13 cellular contexts compared by ENCODE assay signal in the genomic region with DNA sequence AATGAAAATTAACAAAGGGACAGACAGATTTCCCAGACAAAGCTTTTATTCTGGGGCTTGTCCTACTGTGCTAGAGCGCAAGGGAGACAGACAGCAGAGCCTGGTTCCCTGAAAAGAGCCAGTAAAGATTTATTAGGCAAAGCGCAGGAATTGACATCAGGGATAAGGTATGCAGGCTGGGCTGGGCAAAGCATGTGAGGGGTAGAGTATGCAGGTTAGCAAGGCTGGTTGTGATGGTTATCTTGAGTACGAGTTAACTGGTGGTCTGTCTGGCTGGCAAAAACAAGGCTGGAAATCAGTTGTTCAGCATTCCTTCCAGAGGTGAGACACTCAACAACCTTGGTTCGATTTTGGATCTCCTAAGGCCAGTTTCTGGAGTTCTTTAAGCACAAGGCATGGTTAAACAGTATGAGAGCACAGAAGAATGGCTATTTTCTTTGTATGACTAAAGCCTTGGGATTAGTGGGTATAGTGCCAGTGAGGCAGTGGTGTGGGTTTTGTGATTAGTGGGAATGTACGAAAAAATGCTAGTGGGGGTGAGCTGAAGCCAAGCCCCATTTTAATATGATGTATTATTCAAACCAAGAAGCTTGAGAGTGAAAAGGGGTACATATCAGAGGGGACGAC. TPM values are rescaled to one million over a fixed set of nuclear protein-coding genes. Genes with fewer than 3 reads are reported as not detected.
DNase-seq lines count a peak whose midpoint lies in the region; ATAC-seq and TF ChIP-seq lines count a peak whose summit lies in the region.
"Had no signal": no experiment of that assay in that cellular context is flagged by ENCODE, and none has a peak within 500 bp of the region (broad histone marks: within the 10 kb centered on the region; RNA-seq: fewer than 3 reads in every experiment).

No MANE protein-coding gene starts in this region.

- no peak overlapping the region for H3K4me3 Mint-ChIP-seq in brain

- intact Hi-C loops in upper lobe of right lung (cut with DNase I) = no loop called here

- TF ChIP-seq CTCF in brain (conservative IDR thresholded peaks at IDR 0.05) (no peak), upper lobe of right lung (IDR thresholded peaks at IDR 0.05) (no peak)

- H3K27ac ChIP-seq in HUES64 (ENCODE audit: low read depth, low read length) (peak overlapping the region; percentile 11; the same call in 1 of the 2 replicates), upper lobe of right lung (no peak overlapping the region)
- no peak overlapping the region for H3K27ac ChIP-seq in effector memory CD4-positive, alpha-beta T cell (ENCODE audit: insufficient read depth, low read length, poor library complexity, severe bottlenecking)

- no peak overlapping the region for H3K4me3 ChIP-seq in HUES64 (ENCODE audit: low read length)
- H3K4me3 ChIP-seq in upper lobe of right lung = no peak overlapping the region
- no peak overlapping the region for H3K4me3 ChIP-seq in effector memory CD4-positive, alpha-beta T cell (ENCODE audit: insufficient read depth, low read depth, low read length, poor library complexity, severe bottlenecking)
- H3K4me3 ChIP-seq: heart left ventricle had no signal

- H3K4me1 Mint-ChIP-seq in brain = peaks cover 61% of the 10 kb centered on the region

- H3K27me3 ChIP-seq in HUES64 (ENCODE audit: insufficient read depth, low read length) = no peaks in the 10 kb centered on the region
- no peaks in the 10 kb centered on the region for H3K27me3 ChIP-seq in upper lobe of right lung
- no peaks in the 10 kb centered on the region for H3K27me3 ChIP-seq in effector memory CD4-positive, alpha-beta T cell (replicated peaks; ENCODE audit: control insufficient read depth, insufficient read depth, low read length, poor library complexity, severe bottlenecking)
- H3K27me3 ChIP-seq: heart left ventricle had no signal

- ATAC-seq in upper lobe of right lung = peak; percentile 41
- no peak for ATAC-seq in HG03280 (IDR thresholded peaks at IDR 0.05; ENCODE audit: unreplicated experiment)
- no peak for ATAC-seq in GM21360 (IDR thresholded peaks at IDR 0.05; ENCODE audit: unreplicated experiment)
- ATAC-seq: HepG2 had no signal

- WGBS in HUES64 = 84% methylated on average over 6 of the region's 6 CpGs

- H3K9me3 Mint-ChIP-seq in brain = no peaks in the 10 kb centered on the region

- H3K27me3 Mint-ChIP-seq in brain = peaks cover 3% of the 10 kb centered on the region

- H3K36me3 Mint-ChIP-seq in brain = peaks cover 13% of the 10 kb centered on the region

- no peaks in the 10 kb centered on the region for H3K36me3 ChIP-seq in HUES64 (ENCODE audit: insufficient read depth, low read length)
- no peaks in the 10 kb centered on the region for H3K36me3 ChIP-seq in upper lobe of right lung
- no peaks in the 10 kb centered on the region for H3K36me3 ChIP-seq in effector memory CD4-positive, alpha-beta T cell (ENCODE audit: control insufficient read depth, insufficient read depth, low read length)
- H3K36me3 ChIP-seq: heart left ventricle had no signal

- peak overlapping the region in 4 of 5 experiments; percentile 26 to 83 (median 52) for H3K27ac Mint-ChIP-seq in brain

- H3K4me1 ChIP-seq in HUES64 (ENCODE audit: insufficient read depth, low read length) = peaks cover 25% of the 10 kb centered on the region
- peaks cover 6% of the 10 kb centered on the region for H3K4me1 ChIP-seq in upper lobe of right lung
- no peaks in the 10 kb centered on the region for H3K4me1 ChIP-seq in effector memory CD4-positive, alpha-beta T cell (ENCODE audit: control insufficient read depth, insufficient read depth, low read length, poor library complexity, severe bottlenecking)

- DNase-seq in kidney glomerular epithelial cell (lab: John Stamatoyannopoulos, UW) = peak; percentile 78
- DNase-seq in upper lobe of right lung = no peak
- DNase-seq in effector memory CD4-positive, alpha-beta T cell = no peak
- DNase-seq: heart left ventricle, NCI-H146, NCI-H82 had no signal

- H3K9ac ChIP-seq in HUES64 (ENCODE audit: low read depth, low read length) = 0 out of 2 replicates have a peak overlapping the region, but pooled peaks have one; percentile 2

- H3K9me3 ChIP-seq in HUES64 (ENCODE audit: insufficient read depth, low read depth, low read length) (no peaks in the 10 kb centered on the region), upper lobe of right lung (no peaks in the 10 kb centered on the region)
- no peaks in the 10 kb centered on the region for H3K9me3 ChIP-seq in effector memory CD4-positive, alpha-beta T cell (ENCODE audit: control insufficient read depth, low read length)
- H3K9me3 ChIP-seq: heart left ventricle had no signal

RNA-seq across cellular contexts. Expression of a gene that starts 30.9 kb away (rescaled TPM):
- polyA plus RNA-seq in HUES64 (2013, experiment 1 of 2) = 17.4 TPM
- 17.2 TPM for polyA plus RNA-seq in HUES64 (2013, experiment 2 of 2)
- polyA plus RNA-seq in brain (ENCODE audit: insufficient read depth, low read depth, low replicate concordance) = 9.3 TPM
- total RNA-seq in upper lobe of right lung = 38.2 TPM

RNA-seq across cellular contexts. Expression of a gene that starts 45.0 kb away (rescaled TPM):
- not detected for polyA plus RNA-seq in HUES64 (2013, experiment 1 of 2)
- not detected for polyA plus RNA-seq in HUES64 (2013, experiment 2 of 2)
- not detected for polyA plus RNA-seq in brain (ENCODE audit: insufficient read depth, low read depth, low replicate concordance)
- total RNA-seq in upper lobe of right lung = not detected
- total RNA-seq: HepG2, SK-MEL-5 had no signal
- polyA plus RNA-seq: heart left ventricle, HepG2, thymus had no signal
